ENCODE assay signal across 14 cellular contexts in genomic region chr1:3992103-3992556, GRCh38.
A peak's percentile ranks its signal among the peaks of the same experiment; 100 is the strongest.
DNase-seq lines count a peak whose midpoint lies in the region; ATAC-seq, FAIRE-seq and TF ChIP-seq lines count a peak whose summit lies in the region.
"Had no signal": no experiment of that assay in that cellular context is flagged by ENCODE, and none has a peak within 500 bp of the region (broad histone marks: within the 10 kb centered on the region; RNA-seq: fewer than 3 reads in every experiment).

No MANE protein-coding gene starts in this region.

- H3K79me2 ChIP-seq in astrocyte (ENCODE audit: insufficient read depth, low read length) = no peaks in the 10 kb centered on the region
- no peaks in the 10 kb centered on the region for H3K79me2 ChIP-seq in smooth muscle cell (ENCODE audit: low read depth)

- TF ChIP-seq CTCF in astrocyte (IDR thresholded peaks at IDR 0.05; ENCODE audit: insufficient read depth, low read depth, low read length) (no peak), Peyer's patch (IDR thresholded peaks at IDR 0.05) (no peak), smooth muscle cell (IDR thresholded peaks at IDR 0.05; ENCODE audit: borderline replicate concordance, insufficient read depth, poor library complexity, severe bottlenecking) (no peak)

- H3K4me1 Mint-ChIP-seq in astrocyte (ENCODE audit: low read depth, unreplicated experiment) = no peaks in the 10 kb centered on the region
- no peaks in the 10 kb centered on the region for H3K4me1 Mint-ChIP-seq in naive thymus-derived CD8-positive, alpha-beta T cell
- H3K4me1 Mint-ChIP-seq: CD4-positive, CD25-positive, alpha-beta regulatory T cell had no signal

- no peak for TF ChIP-seq POLR2A in Peyer's patch (IDR thresholded peaks at IDR 0.05)

- H3K4me3 ChIP-seq in astrocyte (ENCODE audit: insufficient read depth, low read depth, low read length) (no peak overlapping the region), Peyer's patch (no peak overlapping the region), smooth muscle cell (no peak overlapping the region)
- H3K4me3 ChIP-seq: lung, testis had no signal

- WGBS in smooth muscle cell (ENCODE audit: low lambda C conversion rate) = 100% methylated on average over 2 of the region's 2 CpGs

- H3K4me2 ChIP-seq in astrocyte (ENCODE audit: low read length) (no peak overlapping the region), smooth muscle cell (no peak overlapping the region)

- POLR2A ChIA-PET in naive thymus-derived CD8-positive, alpha-beta T cell (lab: Charles Lee) = no interaction called here

- ATAC-seq in naive thymus-derived CD8-positive, alpha-beta T cell = no peak
- ATAC-seq: sciatic nerve had no signal

- H3K9ac ChIP-seq in astrocyte (ENCODE audit: low read length) = no peak overlapping the region
- H3K9ac ChIP-seq in smooth muscle cell (ENCODE audit: low read depth) = no peak overlapping the region

- no peaks in the 10 kb centered on the region for H4K20me1 ChIP-seq in astrocyte (ENCODE audit: insufficient read depth, low read length)
- H4K20me1 ChIP-seq in smooth muscle cell (ENCODE audit: low read depth) = no peaks in the 10 kb centered on the region

- H3K4me1 ChIP-seq in astrocyte (ENCODE audit: insufficient read depth, low read length) (no peaks in the 10 kb centered on the region), Peyer's patch (no peaks in the 10 kb centered on the region), smooth muscle cell (ENCODE audit: low read depth) (no peaks in the 10 kb centered on the region)
- H3K4me1 ChIP-seq: testis had no signal

- peaks cover 2% of the 10 kb centered on the region for H3K36me3 Mint-ChIP-seq in astrocyte (ENCODE audit: low read depth, unreplicated experiment)
- H3K36me3 Mint-ChIP-seq in naive thymus-derived CD8-positive, alpha-beta T cell = no peaks in the 10 kb centered on the region
- H3K36me3 Mint-ChIP-seq: CD4-positive, CD25-positive, alpha-beta regulatory T cell had no signal

- no peak overlapping the region for H3K4me3 Mint-ChIP-seq in astrocyte (ENCODE audit: unreplicated experiment)
- H3K4me3 Mint-ChIP-seq in naive thymus-derived CD8-positive, alpha-beta T cell = no peak overlapping the region
- H3K4me3 Mint-ChIP-seq: CD4-positive, CD25-positive, alpha-beta regulatory T cell had no signal

- H3K27ac ChIP-seq in astrocyte (ENCODE audit: low read depth, low read length) (no peak overlapping the region), Peyer's patch (no peak overlapping the region), smooth muscle cell (ENCODE audit: low read depth) (no peak overlapping the region)
- H3K27ac ChIP-seq: testis had no signal

- DNase-seq in stimulated activated CD4-positive, alpha-beta T cell treated with anti-CD3 and anti-CD28 coated beads, Interleukin-1b, Interleukin-23, amount 100 ng/mL, for 48 hours = peak; percentile 19
- DNase-seq in stimulated activated CD4-positive, alpha-beta T cell treated with anti-CD3 and anti-CD28 coated beads, Interleukin-4, amount 100 ng/mL, for 24 hours = no peak
- DNase-seq in RKO (ENCODE audit: low spot score) = peak; percentile 61
- DNase-seq in astrocyte (ENCODE audit: low read depth) = no peak
- DNase-seq in urothelium cell line (ENCODE audit: low spot score) = no peak
- DNase-seq in Peyer's patch = no peak
- no peak for DNase-seq in naive thymus-derived CD8-positive, alpha-beta T cell
- DNase-seq in smooth muscle cell (lab: John Stamatoyannopoulos, UW; ENCODE audit: unreplicated experiment) = no peak
- DNase-seq: NCI-H1105, NCI-H69, testis had no signal

- no peaks in the 10 kb centered on the region for H3K27me3 Mint-ChIP-seq in astrocyte (ENCODE audit: low read depth, unreplicated experiment)
- H3K27me3 Mint-ChIP-seq in naive thymus-derived CD8-positive, alpha-beta T cell = peaks cover 11 to 28% (median 17%) of the 10 kb centered on the region in 5 donors
- H3K27me3 Mint-ChIP-seq: CD4-positive, CD25-positive, alpha-beta regulatory T cell had no signal

- peaks cover 8% of the 10 kb centered on the region for H3K9me3 Mint-ChIP-seq in astrocyte (ENCODE audit: unreplicated experiment)
- H3K9me3 Mint-ChIP-seq in naive thymus-derived CD8-positive, alpha-beta T cell = peaks cover 0 to 11% (median 0%) of the 10 kb centered on the region in 9 donors

- peak overlapping the region; percentile 41 for H3K27ac Mint-ChIP-seq in astrocyte (ENCODE audit: unreplicated experiment)
- peak overlapping the region in 2 of 10 donors; percentile 45 to 56 for H3K27ac Mint-ChIP-seq in naive thymus-derived CD8-positive, alpha-beta T cell

- no peaks in the 10 kb centered on the region for H3F3A ChIP-seq in smooth muscle cell (ENCODE audit: low read depth)

- H2AFZ ChIP-seq in astrocyte (ENCODE audit: low read depth, low read length) (no peak overlapping the region), smooth muscle cell (ENCODE audit: low read depth) (no peak overlapping the region)

- H3K27me3 ChIP-seq in astrocyte (ENCODE audit: insufficient read depth, low read length) = no peaks in the 10 kb centered on the region
- no peaks in the 10 kb centered on the region for H3K27me3 ChIP-seq in Peyer's patch
- H3K27me3 ChIP-seq in smooth muscle cell (ENCODE audit: low read depth) = no peaks in the 10 kb centered on the region
- H3K27me3 ChIP-seq: testis had no signal

- FAIRE-seq in astrocyte (lab: Jason Lieb, UNC) = no peak
- peak; percentile 30 for FAIRE-seq in urothelium cell line (lab: Jason Lieb, UNC)

- H3K36me3 ChIP-seq in astrocyte (ENCODE audit: insufficient read depth, low read length) = no peaks in the 10 kb centered on the region
- H3K36me3 ChIP-seq in Peyer's patch = no peaks in the 10 kb centered on the region
- no peaks in the 10 kb centered on the region for H3K36me3 ChIP-seq in smooth muscle cell (ENCODE audit: low read depth)

- H3K9me3 ChIP-seq in astrocyte (ENCODE audit: insufficient read depth, low read depth, low read length) = peaks cover 5% of the 10 kb centered on the region
- H3K9me3 ChIP-seq in Peyer's patch = no peaks in the 10 kb centered on the region
- no peaks in the 10 kb centered on the region for H3K9me3 ChIP-seq in smooth muscle cell (replicated peaks; ENCODE audit: low read depth)
- H3K9me3 ChIP-seq: testis had no signal

Comparison
In these comparisons a context has a peak if more than half of its experiments do, and no peak if none do; other contexts are left out.
1. DNase-seq: peak in stimulated activated CD4-positive, alpha-beta T cell treated with anti-CD3 and anti-CD28 coated beads, Interleukin-1b, Interleukin-23, amount 100 ng/mL, for 48 hours (single experiment) and RKO (single experiment); none in stimulated activated CD4-positive, alpha-beta T cell treated with anti-CD3 and anti-CD28 coated beads, Interleukin-4, amount 100 ng/mL, for 24 hours (single experiment), astrocyte (single experiment), urothelium cell line (single experiment), Peyer's patch (0 of 3), naive thymus-derived CD8-positive, alpha-beta T cell (0 of 10) and smooth muscle cell (single experiment).